33 cellular contexts compared by ENCODE assay signal in genomic region chr12:10853746-10854145, GRCh38. TPM values are rescaled to one million over a fixed set of nuclear protein-coding genes. Genes with fewer than 3 reads are reported as not detected.
"Had no signal": no experiment of that assay in that cellular context is flagged by ENCODE, and none has a peak within 500 bp of the region (broad histone marks: within the 10 kb centered on the region; RNA-seq: fewer than 3 reads in every experiment).

No MANE protein-coding gene starts in this region.

- DNase-seq: activated CD4-positive, alpha-beta memory T cell treated with anti-CD3 and anti-CD28 coated beads, Interleukin-2, amount 10 ng/mL, durations not matched to agents 7 days and 5 days; activated CD4-positive, alpha-beta T cell treated with anti-CD3 and anti-CD28 coated beads for 4 hours; activated CD8-positive, alpha-beta memory T cell treated with anti-CD3 and anti-CD28 coated beads for 24 hours; activated CD8-positive, alpha-beta memory T cell treated with anti-CD3 and anti-CD28 coated beads, Interleukin-2, amount 10 ng/mL, durations not matched to agents 7 days and 5 days; activated CD8-positive, alpha-beta memory T cell treated with anti-CD3 and anti-CD28 coated beads, Interleukin-2, amount 50 U/mL, for 48 hours; activated effector memory CD4-positive, alpha-beta T cell treated with Interleukin-2 at 50 U/mL for 16 hours; activated naive CD4-positive, alpha-beta T cell treated with anti-CD3 and anti-CD28 coated beads, Interleukin-2, amount 10 ng/mL, durations not matched to agents 7 days and 5 days; activated T-cell treated with anti-CD3 and anti-CD28 coated beads, Interleukin-2, amount 50 U/mL, for 48 hours; amygdala; caudate nucleus; NCI-H1105; NCI-H1417 treated with DMSO at 0.1 percent for 48 hours; NCI-H187 treated with DMSO at 0.1 percent for 48 hours; NCI-H2081; NCI-H2171 treated with DMSO at 0.1 percent for 48 hours; NCI-H2227 treated with DMSO at 0.1 percent for 48 hours; NCI-H446; NCI-H510A treated with DMSO at 0.1 percent for 48 hours; SHP77; SJCRH30; SK-N-SH had no signal

- H3K4me3 Mint-ChIP-seq: activated CD4-positive, alpha-beta memory T cell treated with anti-CD3 and anti-CD28 coated beads, Interleukin-2, amount 10 ng/mL, durations not matched to agents 7 days and 5 days; activated CD8-positive, alpha-beta memory T cell treated with anti-CD3 and anti-CD28 coated beads, Interleukin-2, amount 10 ng/mL, durations not matched to agents 7 days and 5 days; activated naive CD4-positive, alpha-beta T cell treated with anti-CD3 and anti-CD28 coated beads, Interleukin-2, amount 10 ng/mL, durations not matched to agents 7 days and 5 days; activated naive CD8-positive, alpha-beta T cell; T-helper 1 cell treated with Interleukin-12 subunit alpha and Interleukin-12 subunit beta and Interleukin-4 antibody, amounts not matched to agents 30 μg/mL and 1 μg/mL, for 36 hours; T-helper 2 cell treated with Interferon-gamma antibody and Interleukin-4, amounts not matched to agents 5 μg/mL and 100 μg/mL, for 36 hours; WTC11 had no signal

- H3K27me3 ChIP-seq: ascending aorta, SJCRH30 had no signal

- H3K27me3 Mint-ChIP-seq: activated CD4-positive, alpha-beta memory T cell treated with anti-CD3 and anti-CD28 coated beads, Interleukin-2, amount 10 ng/mL, durations not matched to agents 7 days and 5 days; activated CD8-positive, alpha-beta memory T cell treated with anti-CD3 and anti-CD28 coated beads, Interleukin-2, amount 10 ng/mL, durations not matched to agents 7 days and 5 days; activated naive CD4-positive, alpha-beta T cell treated with anti-CD3 and anti-CD28 coated beads, Interleukin-2, amount 10 ng/mL, durations not matched to agents 7 days and 5 days; activated naive CD8-positive, alpha-beta T cell had no signal

- H3K9ac ChIP-seq: SK-N-SH had no signal

- H3K4me1 ChIP-seq: ascending aorta, SJCRH30 had no signal

- H3K27ac Mint-ChIP-seq: activated CD4-positive, alpha-beta memory T cell treated with anti-CD3 and anti-CD28 coated beads, Interleukin-2, amount 10 ng/mL, durations not matched to agents 7 days and 5 days; activated CD8-positive, alpha-beta memory T cell treated with anti-CD3 and anti-CD28 coated beads, Interleukin-2, amount 10 ng/mL, durations not matched to agents 7 days and 5 days; activated naive CD4-positive, alpha-beta T cell treated with anti-CD3 and anti-CD28 coated beads, Interleukin-2, amount 10 ng/mL, durations not matched to agents 7 days and 5 days; activated naive CD8-positive, alpha-beta T cell; T-helper 1 cell treated with Interleukin-12 subunit alpha and Interleukin-12 subunit beta and Interleukin-4 antibody, amounts not matched to agents 30 μg/mL and 1 μg/mL, for 36 hours; T-helper 2 cell treated with Interferon-gamma antibody and Interleukin-4, amounts not matched to agents 5 μg/mL and 100 μg/mL, for 36 hours; WTC11 had no signal

- H3K27ac ChIP-seq: ascending aorta, SJCRH30 had no signal

- H3K4me1 Mint-ChIP-seq: WTC11 had no signal

- H3K4me3 ChIP-seq: ascending aorta, K562, SJCRH30 had no signal

- H3K36me3 ChIP-seq: SJCRH30 had no signal

- ATAC-seq: activated CD4-positive, CD25-positive, alpha-beta regulatory T cell treated with anti-CD3 and anti-CD28 coated beads, Interleukin-2, amount 50 U/mL, for 24 hours; activated CD8-positive, alpha-beta memory T cell treated with anti-CD3 and anti-CD28 coated beads, Interleukin-2, amount 10 ng/mL, durations not matched to agents 7 days and 5 days; K562; Panc1 had no signal

- H3K4me2 ChIP-seq: SK-N-SH had no signal

- H3K9me3 ChIP-seq: SJCRH30, SK-N-SH had no signal

- FAIRE-seq: K562, TTC549 had no signal

RNA-seq across cellular contexts. Expression of gene PRR4, which starts 4.5 kb away (rescaled TPM):
- total RNA-seq: ascending aorta, M059J had no signal

RNA-seq across cellular contexts. Expression of gene TAS2R10, which starts 27.6 kb away (rescaled TPM):
- total RNA-seq: ascending aorta, M059J, WTC11 had no signal
- polyA plus RNA-seq: K562 had no signal

RNA-seq across cellular contexts. Expression of gene PRH1, which starts 30.3 kb away (rescaled TPM):
- total RNA-seq: ascending aorta had no signal

RNA-seq across cellular contexts. Expression of gene TAS2R9, which starts 43.8 kb away (rescaled TPM):
- total RNA-seq: activated CD4-positive, alpha-beta memory T cell treated with anti-CD3 and anti-CD28 coated beads, Interleukin-2, amount 10 ng/mL, durations not matched to agents 7 days and 5 days; activated CD8-positive, alpha-beta memory T cell treated with anti-CD3 and anti-CD28 coated beads, Interleukin-2, amount 10 ng/mL, durations not matched to agents 7 days and 5 days; ascending aorta; K562; M059J; RPMI7951; WTC11 had no signal
- polyA plus RNA-seq: K562, SK-N-SH had no signal

RNA-seq across cellular contexts. Expression of gene TAS2R8, which starts 46.7 kb away (rescaled TPM):
- total RNA-seq: activated CD4-positive, alpha-beta memory T cell treated with anti-CD3 and anti-CD28 coated beads, Interleukin-2, amount 10 ng/mL, durations not matched to agents 7 days and 5 days; activated CD8-positive, alpha-beta memory T cell treated with anti-CD3 and anti-CD28 coated beads, Interleukin-2, amount 10 ng/mL, durations not matched to agents 7 days and 5 days; ascending aorta; K562; M059J; RPMI7951; SJCRH30; WTC11 had no signal
- polyA plus RNA-seq: adipose tissue, K562, SK-N-SH had no signal
